Comparison of ENCODE assay signal across 1 cellular context in the genomic region with DNA sequence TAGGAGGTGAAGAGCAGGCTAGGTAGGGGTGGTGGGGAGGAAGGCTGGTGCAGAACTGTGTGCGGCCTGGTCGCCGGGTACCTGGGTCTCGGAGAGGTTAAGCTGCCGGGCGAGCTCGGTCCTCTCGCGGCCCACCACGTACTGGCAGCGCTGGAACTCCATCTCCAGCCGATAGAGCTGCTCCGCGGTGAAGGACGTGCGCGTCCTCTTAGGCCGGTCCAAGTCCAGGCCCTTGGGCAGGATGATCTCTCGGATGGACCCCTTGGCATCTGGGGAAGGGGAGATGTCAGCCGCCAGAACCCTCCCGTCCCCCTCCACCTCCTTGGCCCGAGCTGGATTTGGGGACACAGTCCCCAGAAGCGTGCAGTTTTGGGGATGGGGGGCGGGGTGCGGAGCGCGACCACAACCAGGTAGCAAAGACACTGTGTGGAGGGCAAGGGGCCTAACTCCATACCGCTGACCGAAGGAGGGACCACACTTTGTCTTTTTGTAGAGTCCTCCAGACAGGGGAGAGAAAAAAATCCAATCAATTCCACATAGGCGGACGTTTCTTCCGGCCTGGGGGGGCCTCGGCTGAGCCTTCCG.
TF ChIP-seq lines count a peak whose summit lies in the region.

No MANE protein-coding gene starts in this region.

TF ChIP-seq in SK-N-SH treated with all-trans-retinoic acid at 6 μM for 48 hours, 23 proteins besides CTCF, POLR2A, EP300 and RAD21 (continued from another document):
- TF ChIP-seq, protein P1, sequence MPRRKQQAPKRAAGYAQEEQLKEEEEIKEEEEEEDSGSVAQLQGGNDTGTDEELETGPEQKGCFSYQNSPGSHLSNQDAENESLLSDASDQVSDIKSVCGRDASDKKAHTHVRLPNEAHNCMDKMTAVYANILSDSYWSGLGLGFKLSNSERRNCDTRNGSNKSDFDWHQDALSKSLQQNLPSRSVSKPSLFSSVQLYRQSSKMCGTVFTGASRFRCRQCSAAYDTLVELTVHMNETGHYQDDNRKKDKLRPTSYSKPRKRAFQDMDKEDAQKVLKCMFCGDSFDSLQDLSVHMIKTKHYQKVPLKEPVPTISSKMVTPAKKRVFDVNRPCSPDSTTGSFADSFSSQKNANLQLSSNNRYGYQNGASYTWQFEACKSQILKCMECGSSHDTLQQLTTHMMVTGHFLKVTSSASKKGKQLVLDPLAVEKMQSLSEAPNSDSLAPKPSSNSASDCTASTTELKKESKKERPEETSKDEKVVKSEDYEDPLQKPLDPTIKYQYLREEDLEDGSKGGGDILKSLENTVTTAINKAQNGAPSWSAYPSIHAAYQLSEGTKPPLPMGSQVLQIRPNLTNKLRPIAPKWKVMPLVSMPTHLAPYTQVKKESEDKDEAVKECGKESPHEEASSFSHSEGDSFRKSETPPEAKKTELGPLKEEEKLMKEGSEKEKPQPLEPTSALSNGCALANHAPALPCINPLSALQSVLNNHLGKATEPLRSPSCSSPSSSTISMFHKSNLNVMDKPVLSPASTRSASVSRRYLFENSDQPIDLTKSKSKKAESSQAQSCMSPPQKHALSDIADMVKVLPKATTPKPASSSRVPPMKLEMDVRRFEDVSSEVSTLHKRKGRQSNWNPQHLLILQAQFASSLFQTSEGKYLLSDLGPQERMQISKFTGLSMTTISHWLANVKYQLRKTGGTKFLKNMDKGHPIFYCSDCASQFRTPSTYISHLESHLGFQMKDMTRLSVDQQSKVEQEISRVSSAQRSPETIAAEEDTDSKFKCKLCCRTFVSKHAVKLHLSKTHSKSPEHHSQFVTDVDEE (CRISPR knock-in tag; IDR thresholded peaks at IDR 0.05) = no peak
- TF ChIP-seq PPARA (CRISPR knock-in tag; IDR thresholded peaks at IDR 0.05; ENCODE audit: borderline replicate concordance) (no peak), ZNF565 (CRISPR knock-in tag; conservative IDR thresholded peaks at IDR 0.05; ENCODE audit: low read depth) (no peak), SNAI2 (CRISPR knock-in tag; IDR thresholded peaks at IDR 0.05) (no peak), CSDC2 (CRISPR knock-in tag; IDR thresholded peaks at IDR 0.05) (no peak), RARB (CRISPR knock-in tag; IDR thresholded peaks at IDR 0.05) (no peak), ZNF70 (CRISPR knock-in tag; IDR thresholded peaks at IDR 0.05) (no peak), ZFP30 (CRISPR knock-in tag; IDR thresholded peaks at IDR 0.05) (no peak), ZFP3 (CRISPR knock-in tag; IDR thresholded peaks at IDR 0.05) (no peak), ZC3H10 (CRISPR knock-in tag; IDR thresholded peaks at IDR 0.05) (no peak), TCF4 (CRISPR knock-in tag; IDR thresholded peaks at IDR 0.05; ENCODE audit: borderline replicate concordance) (no peak), OSR1 (CRISPR knock-in tag; IDR thresholded peaks at IDR 0.05) (no peak)
- TF ChIP-seq, protein P2, sequence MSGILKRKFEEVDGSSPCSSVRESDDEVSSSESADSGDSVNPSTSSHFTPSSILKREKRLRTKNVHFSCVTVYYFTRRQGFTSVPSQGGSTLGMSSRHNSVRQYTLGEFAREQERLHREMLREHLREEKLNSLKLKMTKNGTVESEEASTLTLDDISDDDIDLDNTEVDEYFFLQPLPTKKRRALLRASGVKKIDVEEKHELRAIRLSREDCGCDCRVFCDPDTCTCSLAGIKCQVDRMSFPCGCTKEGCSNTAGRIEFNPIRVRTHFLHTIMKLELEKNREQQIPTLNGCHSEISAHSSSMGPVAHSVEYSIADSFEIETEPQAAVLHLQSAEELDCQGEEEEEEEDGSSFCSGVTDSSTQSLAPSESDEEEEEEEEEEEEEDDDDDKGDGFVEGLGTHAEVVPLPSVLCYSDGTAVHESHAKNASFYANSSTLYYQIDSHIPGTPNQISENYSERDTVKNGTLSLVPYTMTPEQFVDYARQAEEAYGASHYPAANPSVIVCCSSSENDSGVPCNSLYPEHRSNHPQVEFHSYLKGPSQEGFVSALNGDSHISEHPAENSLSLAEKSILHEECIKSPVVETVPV (CRISPR knock-in tag; IDR thresholded peaks at IDR 0.05) = no peak
TF ChIP-seq in SK-N-SH treated with all-trans-retinoic acid at 6 μM for 48 hours: peak in this region for 0.
